ENCODE assay signal across 8 cellular contexts in genomic region chr2:24721470-24721869, GRCh38.
DNase-seq lines count a peak whose midpoint lies in the region; ATAC-seq and TF ChIP-seq lines count a peak whose summit lies in the region.

No MANE protein-coding gene starts in this region.

- no peaks in the 10 kb centered on the region for H3K9me3 ChIP-seq in aorta (ENCODE audit: control insufficient read depth, low read length)

- ATAC-seq in aorta (ENCODE audit: low FRiP score): peak; percentile 82

- H3K36me3 ChIP-seq in aorta (ENCODE audit: control insufficient read depth in 1 of 2, insufficient read depth in 2 of 2, low read length in 1 of 2): no peaks in the 10 kb centered on the region

- H3K4me3 ChIP-seq in aorta (ENCODE audit: low read length in 2 of 2): no peak overlapping the region

- intact Hi-C loops in aorta (cut with DNase I): no loop called here

- H3K27me3 ChIP-seq in aorta (ENCODE audit: control insufficient read depth in 1 of 2, insufficient read depth in 2 of 2, low read length in 1 of 2): no peaks in the 10 kb centered on the region

- peak; percentile 6 for DNase-seq in GM20000 (ENCODE audit: low spot score)
- DNase-seq in NCI-H2227 treated with DMSO at 0.1 percent for 48 hours (lab: John Stamatoyannopoulos, UW): peak; percentile 77
- peak; percentile 72 to 91 for DNase-seq in dermis microvascular lymphatic vessel endothelial cell (ENCODE audit: low read depth in 2 of 2)
- DNase-seq in midbrain (lab: John Stamatoyannopoulos, UW): peak; percentile 93
- DNase-seq in aorta: peak; percentile 76 to 80
- no peak for DNase-seq in stimulated activated CD4-positive, alpha-beta T cell treated with anti-CD3 and anti-CD28 coated beads, Interleukin-2, amount 100 ng/mL, for 48 hours
- no peak for DNase-seq in activated CD8-positive, alpha-beta memory T cell treated with anti-CD3 and anti-CD28 coated beads, Interleukin-2, amount 50 U/mL, for 4 hours
- no peak for DNase-seq in stimulated activated naive CD4-positive, alpha-beta T cell treated with Interleukin-2 at 50 U/mL for 16 hours (lab: John Stamatoyannopoulos, UW)

- peaks cover 0 to 5% of the 10 kb centered on the region in 2 donors for H3K4me1 ChIP-seq in aorta (ENCODE audit: control insufficient read depth in 1 of 2, insufficient read depth in 2 of 2, low read length in 2 of 2)

- peak overlapping the region in 1 of 2 donors; percentile 6 for H3K27ac ChIP-seq in aorta (ENCODE audit: low read depth in 1 of 2, low read length in 2 of 2)

- TF ChIP-seq CTCF in GM20000 (IDR thresholded peaks at IDR 0.05; ENCODE audit: extremely low read depth, missing control alignments): no peak

Comparison
In these comparisons a context has a peak if more than half of its experiments do, and no peak if none do; other contexts are left out.
1. DNase-seq: peak in GM20000 (single experiment), NCI-H2227 treated with DMSO at 0.1 percent for 48 hours (single experiment), dermis microvascular lymphatic vessel endothelial cell (2 of 2), midbrain (single experiment) and aorta (2 of 2); none in stimulated activated CD4-positive, alpha-beta T cell treated with anti-CD3 and anti-CD28 coated beads, Interleukin-2, amount 100 ng/mL, for 48 hours (0 of 2), activated CD8-positive, alpha-beta memory T cell treated with anti-CD3 and anti-CD28 coated beads, Interleukin-2, amount 50 U/mL, for 4 hours (single experiment) and stimulated activated naive CD4-positive, alpha-beta T cell treated with Interleukin-2 at 50 U/mL for 16 hours (single experiment).